ENCODE assay signal across 18 cellular contexts in genomic region chr14:59346796-59347510, GRCh38.
DNase-seq lines count a peak whose midpoint lies in the region; TF ChIP-seq lines count a peak whose summit lies in the region.
"Had no signal": no experiment of that assay in that cellular context is flagged by ENCODE, and none has a peak within 500 bp of the region (broad histone marks: within the 10 kb centered on the region; RNA-seq: fewer than 3 reads in every experiment).

No MANE protein-coding gene starts in this region.

- peaks cover 4% of the 10 kb centered on the region for H3K36me3 ChIP-seq in rectal smooth muscle tissue (ENCODE audit: control insufficient read depth, insufficient read depth, low read length)

- POLR2A ChIA-PET in HEK293T (lab: Yijun Ruan, JAX) = no interaction called here

- H3K27me3 ChIP-seq in rectal smooth muscle tissue (ENCODE audit: control insufficient read depth, insufficient read depth, low read length) = no peaks in the 10 kb centered on the region

- no peak for TF ChIP-seq CTCF in AG10803 (conservative IDR thresholded peaks at IDR 0.05; ENCODE audit: low read length)
- TF ChIP-seq CTCF in fibroblast of the aortic adventitia (IDR thresholded peaks at IDR 0.05; ENCODE audit: insufficient read depth, low read length) = no peak

- DNase-seq in AG10803 (ENCODE audit: low read depth) (peak; percentile 44), amniotic epithelial cell (ENCODE audit: low read depth) (peak; percentile 86), fibroblast of the aortic adventitia (ENCODE audit: low read depth) (peak; percentile 62), NOMO-1 treated with DMSO at 0.1 percent for 48 hours (lab: John Stamatoyannopoulos, UW; ENCODE audit: unreplicated experiment) (no peak), NCI-H2081 treated with DMSO at 0.1 percent for 48 hours (lab: John Stamatoyannopoulos, UW) (no peak), HEK293T (ENCODE audit: extremely low spot score) (no peak)
- DNase-seq in stimulated activated CD4-positive, alpha-beta T cell treated with anti-CD3 and anti-CD28 coated beads, Interleukin-4, amount 100 ng/mL, for 4 hours = no peak
- DNase-seq: activated CD4-positive, alpha-beta memory T cell treated with anti-CD3 and anti-CD28 coated beads for 36 hours; activated naive CD8-positive, alpha-beta T cell treated with anti-CD3 and anti-CD28 coated beads, Interleukin-2, amount 50 U/mL, for 24 hours; activated T-cell treated with anti-CD3 and anti-CD28 coated beads, Interleukin-2, amount 50 U/mL, for 72 hours; CD4-positive, alpha-beta T cell; GF-D8; NCI-H1417 treated with DMSO at 0.1 percent for 48 hours; NCI-H226; stimulated activated naive CD8-positive, alpha-beta T cell treated with anti-CD3 and anti-CD28 coated beads, Interleukin-15, Interleukin-2, amounts not matched to agents 100 U/mL and 50 U/mL, for 24 hours had no signal

- CTCF ChIA-PET in HEK293T (lab: Yijun Ruan, JAX) = no interaction called here

- peak overlapping the region; percentile 72 for H3K27ac ChIP-seq in rectal smooth muscle tissue (ENCODE audit: low read depth, low read length)
- H3K27ac ChIP-seq: HL-60, KMS-11 had no signal

- H3K4me3 ChIP-seq in AG10803 (ENCODE audit: low read length) (no peak overlapping the region), fibroblast of the aortic adventitia (ENCODE audit: low read depth, low read length) (no peak overlapping the region), rectal smooth muscle tissue (ENCODE audit: low read length) (no peak overlapping the region)

- H3K9ac ChIP-seq in rectal smooth muscle tissue (ENCODE audit: low read length) = no peak overlapping the region
- H3K9ac ChIP-seq: KMS-11 had no signal

- H3K4me1 ChIP-seq in rectal smooth muscle tissue (ENCODE audit: control insufficient read depth, insufficient read depth, low read length) = peaks cover 62% of the 10 kb centered on the region

TF ChIP-seq in HEK293T, 16 proteins besides CTCF, POLR2A, EP300 and RAD21:
- no peak for TF ChIP-seq ARNT (IDR thresholded peaks at IDR 0.05)
- TF ChIP-seq NFRKB (IDR thresholded peaks at IDR 0.05) = no peak

Comparison
In these comparisons a context has a peak if more than half of its experiments do, and no peak if none do; other contexts are left out.
1. DNase-seq: peak in AG10803 (single experiment), amniotic epithelial cell (single experiment) and fibroblast of the aortic adventitia (single experiment); none in stimulated activated CD4-positive, alpha-beta T cell treated with anti-CD3 and anti-CD28 coated beads, Interleukin-4, amount 100 ng/mL, for 4 hours (0 of 2), NOMO-1 treated with DMSO at 0.1 percent for 48 hours (single experiment), NCI-H2081 treated with DMSO at 0.1 percent for 48 hours (single experiment) and HEK293T (single experiment).